In genomic region chr21:45528981-45529784, GRCh38 we compare ENCODE assay signal across 19 cellular contexts. TPM values are rescaled to one million over a fixed set of nuclear protein-coding genes. Genes with fewer than 3 reads are reported as not detected.
A peak's percentile ranks its signal among the peaks of the same experiment; 100 is the strongest.
DNase-seq lines count a peak whose midpoint lies in the region; ATAC-seq and TF ChIP-seq lines count a peak whose summit lies in the region.
"Had no signal": no experiment of that assay in that cellular context is flagged by ENCODE, and none has a peak within 500 bp of the region (broad histone marks: within the 10 kb centered on the region; RNA-seq: fewer than 3 reads in every experiment).

No MANE protein-coding gene starts in this region.

- 88% methylated on average over 19 of the region's 20 CpGs for WGBS in suprapubic skin

- no peaks in the 10 kb centered on the region for H3K9me3 ChIP-seq in lower lobe of right lung
- no peaks in the 10 kb centered on the region for H3K9me3 ChIP-seq in suprapubic skin

- peaks cover 2% of the 10 kb centered on the region for H3K9me3 Mint-ChIP-seq in glutamatergic neuron (ENCODE audit: unreplicated experiment)

- H3K27me3 ChIP-seq in lower lobe of right lung (ENCODE audit: low read depth) (no peaks in the 10 kb centered on the region), suprapubic skin (no peaks in the 10 kb centered on the region)

- no peak for DNase-seq in RWPE1 (ENCODE audit: low spot score)
- DNase-seq in glutamatergic neuron = peak; percentile 14
- DNase-seq in lower lobe of right lung = peak; percentile 55
- DNase-seq in suprapubic skin (ENCODE audit: low spot score in 2 of 2) = peak; percentile 33 to 60
- DNase-seq in SKM-1 (lab: John Stamatoyannopoulos, UW; ENCODE audit: unreplicated experiment) = no peak
- no peak for DNase-seq in NCI-H526 treated with DMSO at 0.1 percent for 48 hours (lab: John Stamatoyannopoulos, UW)
- DNase-seq: AML-193, COR-L47, dermis blood vessel endothelial cell, foreskin melanocyte, KG1, mesendoderm, NCI-H1092, NCI-H2107, NCI-H69, retina had no signal

- POLR2A ChIA-PET in RWPE1 (lab: Yijun Ruan, JAX; ENCODE audit: low non-redundant PET) = no interaction called here

- TF ChIP-seq EP300 in suprapubic skin (IDR thresholded peaks at IDR 0.05) = no peak

- TF ChIP-seq CTCF in RWPE1 (conservative IDR thresholded peaks at IDR 0.05; ENCODE audit: low read depth) = no peak
- no peak for TF ChIP-seq CTCF in glutamatergic neuron (IDR thresholded peaks at IDR 0.05; ENCODE audit: partially characterized antibody, unreplicated experiment)
- no peak for TF ChIP-seq CTCF in lower lobe of right lung (IDR thresholded peaks at IDR 0.05)
- TF ChIP-seq CTCF in suprapubic skin (IDR thresholded peaks at IDR 0.05) = no peak

- H3K36me3 Mint-ChIP-seq in glutamatergic neuron (ENCODE audit: unreplicated experiment) = no peaks in the 10 kb centered on the region
- H3K36me3 Mint-ChIP-seq: activated naive CD8-positive, alpha-beta T cell had no signal

- H3K27ac ChIP-seq in RWPE1 = 0 out of 2 replicates have a peak overlapping the region, but pooled peaks have one; percentile 9
- peak overlapping the region; percentile 65 for H3K27ac ChIP-seq in lower lobe of right lung
- H3K27ac ChIP-seq in suprapubic skin = no peak overlapping the region
- H3K27ac ChIP-seq: epithelial cell of prostate had no signal

- CTCF ChIA-PET in RWPE1 (lab: Yijun Ruan, JAX) = no interaction called here

- H3K27me3 Mint-ChIP-seq in glutamatergic neuron (ENCODE audit: unreplicated experiment) = peaks cover 2% of the 10 kb centered on the region
- H3K27me3 Mint-ChIP-seq: activated naive CD8-positive, alpha-beta T cell had no signal

- H3K36me3 ChIP-seq in lower lobe of right lung (peaks cover 20% of the 10 kb centered on the region), suprapubic skin (peaks cover 10% of the 10 kb centered on the region)

- H3K4me1 ChIP-seq in lower lobe of right lung = peaks cover 18% of the 10 kb centered on the region
- H3K4me1 ChIP-seq in suprapubic skin = peaks cover 5% of the 10 kb centered on the region

- intact Hi-C loops in lower lobe of right lung (cut with DNase I) = no loop called here

- no peak for TF ChIP-seq POLR2A in suprapubic skin (IDR thresholded peaks at IDR 0.05)

- peak in 1 of 2 donors; percentile 1 for ATAC-seq in lower lobe of right lung
- ATAC-seq in GM19023 (IDR thresholded peaks at IDR 0.05; ENCODE audit: unreplicated experiment) = no peak

- H3K4me3 ChIP-seq in lower lobe of right lung (no peak overlapping the region), suprapubic skin (no peak overlapping the region)

- H3K4me1 Mint-ChIP-seq in glutamatergic neuron (ENCODE audit: low read depth, unreplicated experiment) = peaks cover 2% of the 10 kb centered on the region

- H3K4me3 Mint-ChIP-seq in glutamatergic neuron (ENCODE audit: unreplicated experiment) = no peak overlapping the region
- H3K4me3 Mint-ChIP-seq: activated naive CD8-positive, alpha-beta T cell had no signal

- H3K27ac Mint-ChIP-seq in glutamatergic neuron (ENCODE audit: unreplicated experiment) = no peak overlapping the region
- H3K27ac Mint-ChIP-seq: activated naive CD8-positive, alpha-beta T cell had no signal

RNA-seq across cellular contexts. Expression of gene SLC19A1, which starts 13.1 kb away (rescaled TPM):
- total RNA-seq in glutamatergic neuron (ENCODE audit: unreplicated experiment) (53.3 TPM), lower lobe of right lung (50.7 TPM), suprapubic skin (1 to 10 TPM; 7.0 to 9.8 (median 7.9) TPM)

Comparison
In these comparisons a context has a peak if more than half of its experiments do, and no peak if none do; other contexts are left out.
1. DNase-seq: peak in glutamatergic neuron (single experiment), lower lobe of right lung (single experiment) and suprapubic skin (2 of 2); none in RWPE1 (single experiment), SKM-1 (single experiment) and NCI-H526 treated with DMSO at 0.1 percent for 48 hours (single experiment).